ENCODE assay signal across 8 cellular contexts in the genomic region with DNA sequence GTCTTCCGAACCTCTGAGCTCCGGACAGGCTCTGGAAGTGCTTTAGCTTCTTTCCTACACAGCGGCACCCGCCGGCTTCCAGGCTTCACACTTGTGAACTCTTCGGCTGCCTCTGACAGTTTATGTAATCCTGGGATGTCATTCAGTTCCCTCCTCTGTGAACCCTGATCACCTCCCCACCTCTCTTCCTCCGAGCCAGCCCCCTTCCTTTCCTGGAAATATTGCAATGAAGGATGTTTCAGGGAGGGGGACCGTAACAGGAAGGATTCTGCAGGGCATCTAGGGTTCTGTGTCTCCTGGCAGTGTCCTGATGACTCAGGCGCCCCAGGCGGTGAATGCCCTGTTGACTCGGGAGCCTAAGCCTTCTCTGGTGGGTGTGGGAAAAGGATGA. TPM values are rescaled to one million over a fixed set of nuclear protein-coding genes. Genes with fewer than 3 reads are reported as not detected.
DNase-seq lines count a peak whose midpoint lies in the region; ATAC-seq and TF ChIP-seq lines count a peak whose summit lies in the region.

A gene (minus strand): TSS at position 95 of the 391 bp plus-strand sequence. CDS start 104 bp downstream, outside the sequence.

- H3K27me3 ChIP-seq in BJ (ENCODE audit: control insufficient read depth, insufficient read depth, low read length) (no peaks in the 10 kb centered on the region), SU-DHL-6 (ENCODE audit: low read length) (no peaks in the 10 kb centered on the region), esophagus (ENCODE audit: control insufficient read depth in 1 of 2, insufficient read depth in 2 of 2, low read length in 2 of 2) (no peaks in the 10 kb centered on the region)

- no peaks in the 10 kb centered on the region for H3K79me2 ChIP-seq in SU-DHL-6 (ENCODE audit: insufficient read depth, low read length)

- H3K9me3 Mint-ChIP-seq in naive B cell: peaks cover 0 to 7% (median 1%) of the 10 kb centered on the region in 7 donors

- H4K20me1 ChIP-seq in SU-DHL-6 (ENCODE audit: low read depth, low read length): no peaks in the 10 kb centered on the region

- peaks cover 3 to 14% of the 10 kb centered on the region in 2 donors for H3K4me1 ChIP-seq in esophagus (ENCODE audit: control insufficient read depth in 2 of 2, insufficient read depth in 2 of 2, low read length in 1 of 2)

- H3K4me3 ChIP-seq in BJ (ENCODE audit: low read depth, low read length) (peak within 1 kb of the TSS; percentile 34), SU-DHL-6 (ENCODE audit: insufficient read depth, low read length, poor library complexity, severe bottlenecking) (no peak within 1 kb of the TSS), esophagus (ENCODE audit: low read depth in 1 of 2, low read length in 2 of 2) (peak within 1 kb of the TSS; percentile 51 to 59)

- H2AFZ ChIP-seq in SU-DHL-6 (ENCODE audit: low read depth, low read length, severe bottlenecking): peak within 1 kb of the TSS; percentile 40

- WGBS in esophagus, 2 donors: 4 to 13% methylated on average over 11 of the region's 11 CpGs

- H3K27ac Mint-ChIP-seq in naive B cell: peak within 1 kb of the TSS in 2 of 6 donors; percentile 12 to 22

- peak within 1 kb of the TSS; percentile 83 to 95 (median 91) for H3K4me3 Mint-ChIP-seq in naive B cell

- H3K36me3 ChIP-seq in BJ (ENCODE audit: control insufficient read depth, insufficient read depth, low read length) (no peaks in the 10 kb centered on the region), SU-DHL-6 (ENCODE audit: low read length) (no peaks in the 10 kb centered on the region), esophagus (ENCODE audit: control insufficient read depth in 2 of 2, insufficient read depth in 2 of 2, low read length in 1 of 2) (no peaks in the 10 kb centered on the region)

- peak within 1 kb of the TSS; percentile 38 for H3K4me2 ChIP-seq in SU-DHL-6 (ENCODE audit: low read depth, low read length, poor library complexity, severe bottlenecking)

- H3K9me3 ChIP-seq in SU-DHL-6 (ENCODE audit: insufficient read depth, low read length): peaks cover 8% of the 10 kb centered on the region; the same call in 1 of the 2 replicates
- no peaks in the 10 kb centered on the region for H3K9me3 ChIP-seq in esophagus (ENCODE audit: control insufficient read depth in 2 of 2, insufficient read depth in 1 of 2, low read depth in 1 of 2, low read length in 1 of 2)

- peaks cover 0 to 2% of the 10 kb centered on the region in 2 donors for H3K36me3 Mint-ChIP-seq in naive B cell

- POLR2A ChIA-PET in BJ (lab: Charles Lee): interaction anchor here (0.8 kb wide), 1 partner anchor 32 kb away, joined by 3 read pairs; no protein-coding TSS in a partner anchor

- H3K9me2 ChIP-seq in SU-DHL-6 (replicated peaks; ENCODE audit: insufficient read depth, low read length): no peaks in the 10 kb centered on the region

- H3K4me1 Mint-ChIP-seq in naive B cell: peaks cover 9 to 33% (median 23%) of the 10 kb centered on the region in 3 donors

- H3K27ac ChIP-seq in SU-DHL-6 (ENCODE audit: low read depth, low read length): no peak within 1 kb of the TSS
- H3K27ac ChIP-seq in esophagus (ENCODE audit: low read depth in 2 of 2, low read length in 1 of 2): peak within 1 kb of the TSS; percentile 61 to 82

- no peak within 1 kb of the TSS for H3K9ac ChIP-seq in SU-DHL-6 (ENCODE audit: low read length)

- TF ChIP-seq CTCF in BJ (IDR thresholded peaks at IDR 0.05; ENCODE audit: insufficient read depth, low read depth, low read length) (peak; percentile 18; the same call in 1 of the 2 replicates), SU-DHL-6 (IDR thresholded peaks at IDR 0.05; ENCODE audit: insufficient read depth, low read length, poor library complexity, severe bottlenecking) (no peak), GM10266 (IDR thresholded peaks at IDR 0.05; ENCODE audit: control insufficient read depth, insufficient read depth, low read depth, missing control alignments) (no peak)

- ATAC-seq in GM21381 (IDR thresholded peaks at IDR 0.05; ENCODE audit: unreplicated experiment): peak; percentile 18
- ATAC-seq in naive B cell (ENCODE audit: low read depth in 2 of 2): peak in 1 of 2 donors; percentile 12
- ATAC-seq in GM21717 (IDR thresholded peaks at IDR 0.05; ENCODE audit: unreplicated experiment): no peak

- H3K27me3 Mint-ChIP-seq in naive B cell: peaks cover 16 to 29% (median 21%) of the 10 kb centered on the region in 3 donors

- CTCF ChIA-PET in BJ (lab: Yijun Ruan, JAX): interaction anchor here (0.6 to 2.9 kb wide), 3 partner anchors 48 to 270 kb away, joined by 3 to 15 read pairs (median 3); no protein-coding TSS in a partner anchor

- no peak for DNase-seq in BJ (ENCODE audit: low read depth)
- no peak for DNase-seq in naive B cell
- DNase-seq in GM10266 (ENCODE audit: extremely low spot score): no peak
- DNase-seq in NCI-H2081 (lab: John Stamatoyannopoulos, UW): no peak

- H3F3A ChIP-seq in SU-DHL-6 (ENCODE audit: insufficient read depth): 0 out of 2 replicates have a peak, but pooled peaks cover 5% of the 10 kb centered on the region

RNA-seq across cellular contexts. Expression of the gene that starts here (rescaled TPM):
- 0.69 and 1.9 TPM in 2 replicates for polyA plus RNA-seq in BJ (2011; rRNA removed)
- 0.09 and 0.46 TPM in 2 replicates for polyA minus RNA-seq in BJ (2011; rRNA and poly(A)+ RNA removed)
- polyA plus RNA-seq in esophagus: 10 to 100 TPM in 1 of 2 donors, 1 to 10 TPM in 1; 7.4 to 14.3 TPM
- polyA plus RNA-seq in naive B cell (ENCODE audit: low read depth in 6 of 6): 10 to 100 TPM in 1 of 6 donors, 1 to 10 TPM in 5; 1.5 to 10.2 (median 2.8) TPM
